ENCODE assay signal across 23 cellular contexts in the genomic region with DNA sequence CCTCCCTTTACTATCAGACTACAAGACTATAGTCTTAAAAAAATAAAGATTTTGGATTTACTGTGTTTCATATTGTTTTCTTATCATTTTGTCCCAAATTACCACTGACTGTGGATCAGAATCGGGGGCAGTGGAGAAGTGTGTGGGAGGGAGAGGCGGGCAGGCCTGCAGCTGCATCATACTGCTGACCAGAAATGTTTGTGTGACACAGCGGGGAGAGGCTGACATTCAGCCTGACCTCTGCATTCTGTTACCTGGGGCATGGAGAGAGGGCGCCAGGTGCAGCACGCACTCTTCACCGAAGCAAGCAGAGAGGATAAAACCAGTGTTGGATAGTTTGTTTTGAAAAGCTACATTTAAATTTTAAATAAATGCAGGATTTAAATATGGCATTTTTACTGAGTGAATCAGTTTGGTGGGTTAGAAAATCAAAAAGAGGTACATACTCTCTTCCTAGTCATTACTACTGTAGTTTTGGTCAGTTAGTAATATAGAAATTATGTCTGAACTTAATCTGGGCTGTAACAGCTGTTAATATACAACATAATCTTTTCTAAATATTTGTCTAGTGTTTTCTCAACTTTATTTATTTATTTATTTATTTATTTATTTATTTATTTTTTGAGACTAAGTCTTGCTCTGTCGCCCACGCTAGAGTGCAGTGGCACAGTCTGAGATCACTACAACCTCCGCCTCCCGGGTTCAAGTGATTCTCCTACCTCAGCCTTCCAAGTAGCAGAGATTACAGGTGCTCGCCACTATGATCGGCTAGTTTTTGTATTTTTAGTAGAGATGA. TPM values are rescaled to one million over a fixed set of nuclear protein-coding genes. Genes with fewer than 3 reads are reported as not detected.
DNase-seq lines count a peak whose midpoint lies in the region; ATAC-seq, FAIRE-seq and TF ChIP-seq lines count a peak whose summit lies in the region.
"Had no signal": no experiment of that assay in that cellular context is flagged by ENCODE, and none has a peak within 500 bp of the region (broad histone marks: within the 10 kb centered on the region; RNA-seq: fewer than 3 reads in every experiment).

No MANE protein-coding gene starts in this region.

- TF ChIP-seq CTCF in SK-N-SH (IDR thresholded peaks at IDR 0.05) (no peak), testis (IDR thresholded peaks at IDR 0.05) (no peak)

- H2AFZ ChIP-seq in SK-N-SH (ENCODE audit: low read depth) (no peak overlapping the region), Karpas-422 (ENCODE audit: low read length) (no peak overlapping the region)
- H2AFZ ChIP-seq: PC-9 had no signal

- no peak overlapping the region for H3K4me2 ChIP-seq in SK-N-SH
- H3K4me2 ChIP-seq in Karpas-422 (ENCODE audit: low read depth, low read length, poor library complexity, severe bottlenecking): no peak overlapping the region
- H3K4me2 ChIP-seq: PC-9 had no signal

- H3K4me1 ChIP-seq in SK-N-SH (ENCODE audit: control insufficient read depth in 1 of 2, insufficient read depth in 2 of 2, low read depth in 1 of 2, low read length in 1 of 2): peaks cover 0 to 3% of the 10 kb centered on the region in 2 experiments; a peak in 1 of 4 replicates
- no peaks in the 10 kb centered on the region for H3K4me1 ChIP-seq in testis
- H3K4me1 ChIP-seq in Karpas-422 (ENCODE audit: low read length): no peaks in the 10 kb centered on the region
- H3K4me1 ChIP-seq: colonic mucosa, vagina had no signal

- H3F3A ChIP-seq in SK-N-SH (replicated peaks; ENCODE audit: insufficient read depth): peaks cover 14% of the 10 kb centered on the region

- H3K27me3 ChIP-seq in SK-N-SH (ENCODE audit: insufficient read depth) (no peaks in the 10 kb centered on the region), testis (no peaks in the 10 kb centered on the region), Karpas-422 (ENCODE audit: low read length) (no peaks in the 10 kb centered on the region)
- H3K27me3 ChIP-seq: colonic mucosa, vagina had no signal

- no peak for TF ChIP-seq POLR2A in testis (IDR thresholded peaks at IDR 0.05)

- ATAC-seq in SK-N-SH treated with all-trans-retinoic acid at 6 μM for 48 hours: no peak
- no peak for ATAC-seq in GM19397 (IDR thresholded peaks at IDR 0.05; ENCODE audit: unreplicated experiment)
- ATAC-seq: natural killer cell had no signal

- no peak for TF ChIP-seq EP300 in SK-N-SH (IDR thresholded peaks at IDR 0.05; ENCODE audit: borderline replicate concordance in 1 of 2, low read depth in 1 of 2, low read length in 1 of 2)

- CTCF ChIA-PET in SK-N-SH (lab: Yijun Ruan, JAX): interaction anchor here (0.7 to 1.8 kb wide), 5 partner anchors 9 to 379 kb away, joined by 3 to 10 read pairs (median 5); partner anchors contain the start of gene STMP1

- no peaks in the 10 kb centered on the region for H3K9me3 ChIP-seq in SK-N-SH
- no peaks in the 10 kb centered on the region for H3K9me3 ChIP-seq in testis
- no peaks in the 10 kb centered on the region for H3K9me3 ChIP-seq in Karpas-422 (ENCODE audit: low read length)
- H3K9me3 ChIP-seq: colonic mucosa, vagina had no signal

- POLR2A ChIA-PET in SK-N-SH (lab: Yijun Ruan, JAX): no interaction called here

- no peak overlapping the region for H3K9ac ChIP-seq in SK-N-SH
- no peak overlapping the region for H3K9ac ChIP-seq in Karpas-422 (ENCODE audit: low read length)

- peak; percentile 27 for FAIRE-seq in islet of Langerhans (lab: Jason Lieb, UNC)
- FAIRE-seq: A204.1, endothelial cell of umbilical vein, GM19239 had no signal

- no peaks in the 10 kb centered on the region for H3K9me2 ChIP-seq in SK-N-SH
- H3K9me2 ChIP-seq in Karpas-422 (replicated peaks; ENCODE audit: insufficient read depth, low read length): no peaks in the 10 kb centered on the region

- 98% methylated on average over 12 of the region's 12 CpGs for WGBS in SK-N-SH (ENCODE audit: low lambda C conversion rate)
- WGBS in testis, 2 donors: 76 to 81% methylated on average over 12 of the region's 12 CpGs

- H3K79me2 ChIP-seq in SK-N-SH (ENCODE audit: insufficient read depth): no peaks in the 10 kb centered on the region
- H3K79me2 ChIP-seq in Karpas-422 (ENCODE audit: low read length): no peaks in the 10 kb centered on the region

- H3K36me3 ChIP-seq in SK-N-SH (replicated peaks in 1 of 2; ENCODE audit: control insufficient read depth in 1 of 2, insufficient read depth in 2 of 2, low read length in 1 of 2): peaks cover 11 to 15% of the 10 kb centered on the region in 2 experiments
- H3K36me3 ChIP-seq in testis (ENCODE audit: low read depth, missing control alignments): no peaks in the 10 kb centered on the region
- H3K36me3 ChIP-seq in Karpas-422 (ENCODE audit: insufficient read depth, low read length): peaks cover 8% of the 10 kb centered on the region; the same call in 1 of the 2 replicates
- H3K36me3 ChIP-seq: colonic mucosa had no signal

- DNase-seq in SK-N-SH: peak; percentile 22
- DNase-seq in SHP77 treated with DMSO at 0.1 percent for 48 hours (lab: John Stamatoyannopoulos, UW): peak; percentile 41
- peak; percentile 63 for DNase-seq in testis
- DNase-seq in Karpas-422: no peak
- DNase-seq in NCI-H1436 (lab: John Stamatoyannopoulos, UW): no peak
- DNase-seq: activated effector memory CD4-positive, alpha-beta T cell treated with Interleukin-2 at 50 U/mL for 16 hours; amniotic stem cell; colonic mucosa; DMS79; foreskin melanocyte; natural killer cell; NCI-H1105; PC-9; retina had no signal

- no peak overlapping the region for H3K4me3 ChIP-seq in SK-N-SH (ENCODE audit: low read depth in 2 of 2, low read length in 1 of 2)
- no peak overlapping the region for H3K4me3 ChIP-seq in testis
- H3K4me3 ChIP-seq in Karpas-422 (ENCODE audit: low read length): no peak overlapping the region
- H3K4me3 ChIP-seq: colonic mucosa, lung, PC-9, vagina had no signal

- intact Hi-C loops in testis (cut with DNase I; ENCODE audit: low total_unique reads): no loop called here

- H3K27ac ChIP-seq in SK-N-SH (ENCODE audit: low read depth in 2 of 2, low read length in 1 of 2) (no peak overlapping the region), testis (peak overlapping the region in 1 of 2 donors; percentile 15), Karpas-422 (ENCODE audit: low read length) (no peak overlapping the region)
- H3K27ac ChIP-seq: C4-2B, colonic mucosa, PC-9, vagina had no signal

- no peak for TF ChIP-seq RAD21 in SK-N-SH (IDR thresholded peaks at IDR 0.05; ENCODE audit: low read length)

- H4K20me1 ChIP-seq in SK-N-SH (ENCODE audit: insufficient read depth) (no peaks in the 10 kb centered on the region), Karpas-422 (ENCODE audit: insufficient read depth, low read depth, low read length) (no peaks in the 10 kb centered on the region)

TF ChIP-seq in SK-N-SH, 30 proteins besides CTCF, POLR2A, EP300 and RAD21:
- TF ChIP-seq RXRA (IDR thresholded peaks at IDR 0.05; ENCODE audit: borderline replicate concordance, low read depth) (no peak), NRF1 (IDR thresholded peaks at IDR 0.05; ENCODE audit: low read depth, low read length) (no peak)

TF ChIP-seq in SK-N-SH treated with all-trans-retinoic acid at 6 μM for 48 hours, 23 proteins besides CTCF, POLR2A, EP300 and RAD21 (continues in another document):
- TF ChIP-seq RARB (CRISPR knock-in tag; IDR thresholded peaks at IDR 0.05) (no peak), ESRRG (CRISPR knock-in tag; IDR thresholded peaks at IDR 0.05) (no peak), ISL1 (CRISPR knock-in tag; IDR thresholded peaks at IDR 0.05) (no peak), POU6F1 (CRISPR knock-in tag; IDR thresholded peaks at IDR 0.05; ENCODE audit: borderline replicate concordance, low read depth) (no peak), BACH2 (CRISPR knock-in tag; IDR thresholded peaks at IDR 0.05; ENCODE audit: borderline replicate concordance) (no peak), PATZ1 (CRISPR knock-in tag; IDR thresholded peaks at IDR 0.05; ENCODE audit: borderline replicate concordance) (no peak), CSDC2 (CRISPR knock-in tag; IDR thresholded peaks at IDR 0.05) (no peak), ZNF565 (CRISPR knock-in tag; conservative IDR thresholded peaks at IDR 0.05; ENCODE audit: low read depth) (no peak)

RNA-seq across cellular contexts. Expression of gene STMP1, which starts 8.8 kb away (rescaled TPM):
- 26.0 and 30.0 TPM in 2 replicates for polyA plus RNA-seq in SK-N-SH (2012; rRNA removed)
- polyA plus RNA-seq in SK-N-SH (2012; cell fraction: cytosol; rRNA removed): 36.1 and 52.6 TPM in 2 replicates
- polyA plus RNA-seq in SK-N-SH (2012; cell fraction: nucleus; rRNA removed): 16.6 and 24.6 TPM in 2 replicates
- total RNA-seq in testis: 10 to 100 TPM; 36.4 to 39.7 TPM
- 56.3 TPM for polyA plus RNA-seq in testis (ENCODE audit: insufficient read depth, low read depth, low replicate concordance)
- total RNA-seq in Karpas-422 (2014; rRNA removed; shearing (Covaris generic); ENCODE audit: low replicate concordance): 12.5 and 30.4 TPM in 2 replicates

Comparison
In these comparisons a context has a peak if more than half of its experiments do, and no peak if none do; other contexts are left out.
1. DNase-seq: peak in SK-N-SH (single experiment), SHP77 treated with DMSO at 0.1 percent for 48 hours (single experiment) and testis (single experiment); none in Karpas-422 (single experiment) and NCI-H1436 (single experiment).